Comparison of ENCODE assay signal across 8 cellular contexts in the genomic region with DNA sequence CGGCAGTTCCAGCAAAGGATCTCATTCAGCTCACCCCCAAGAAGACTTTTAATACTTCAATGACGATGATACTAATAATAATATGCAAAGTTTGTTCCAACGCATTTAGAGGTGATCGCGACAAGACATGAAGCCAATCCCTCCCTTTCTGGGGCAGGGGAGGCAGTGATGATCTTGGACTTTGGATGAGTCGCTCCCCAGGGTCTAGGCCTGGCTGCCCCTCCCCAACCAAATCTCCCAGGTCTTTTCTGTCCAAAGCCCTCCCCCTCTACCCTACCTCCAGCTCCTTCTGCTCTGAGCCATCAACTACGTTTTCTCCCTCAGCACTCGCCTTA. TPM values are rescaled to one million over a fixed set of nuclear protein-coding genes. Genes with fewer than 3 reads are reported as not detected.
DNase-seq lines count a peak whose midpoint lies in the region; ATAC-seq and TF ChIP-seq lines count a peak whose summit lies in the region.

No MANE protein-coding gene starts in this region.

- H3K27ac Mint-ChIP-seq in naive thymus-derived CD8-positive, alpha-beta T cell = peak overlapping the region in 8 of 10 donors; percentile 29 to 88 (median 76)

- no peak for ATAC-seq in naive thymus-derived CD8-positive, alpha-beta T cell
- ATAC-seq in HG03280 (IDR thresholded peaks at IDR 0.05; ENCODE audit: unreplicated experiment) = no peak

- no peak overlapping the region for H2AFZ ChIP-seq in Karpas-422 (ENCODE audit: low read length)

- TF ChIP-seq CTCF in AG10803 (conservative IDR thresholded peaks at IDR 0.05; ENCODE audit: low read length) (no peak), colonic mucosa (IDR thresholded peaks at IDR 0.05) (no peak)

- no peaks in the 10 kb centered on the region for H3K36me3 Mint-ChIP-seq in naive thymus-derived CD8-positive, alpha-beta T cell

- H3K9me3 ChIP-seq in Karpas-422 (ENCODE audit: low read length) = no peaks in the 10 kb centered on the region
- no peaks in the 10 kb centered on the region for H3K9me3 ChIP-seq in colonic mucosa

- peak overlapping the region; percentile 84 to 95 (median 91) for H3K4me3 Mint-ChIP-seq in naive thymus-derived CD8-positive, alpha-beta T cell

- H3K4me1 Mint-ChIP-seq in naive thymus-derived CD8-positive, alpha-beta T cell = peaks cover 31 to 48% (median 38%) of the 10 kb centered on the region in 4 donors

- DNase-seq in AG10803 (ENCODE audit: low read depth) = no peak
- DNase-seq in Karpas-422 = no peak
- no peak for DNase-seq in colonic mucosa
- DNase-seq in naive thymus-derived CD8-positive, alpha-beta T cell = no peak
- DNase-seq in stimulated activated CD4-positive, alpha-beta T cell treated with anti-CD3 and anti-CD28 coated beads, Interleukin-4, amount 100 ng/mL, for 4 hours = no peak
- no peak for DNase-seq in T1000 (lab: John Stamatoyannopoulos, UW)
- no peak for DNase-seq in activated CD8-positive, alpha-beta memory T cell treated with anti-CD3 and anti-CD28 coated beads, Interleukin-2, amount 50 U/mL, for 48 hours

- H3K27ac ChIP-seq in Karpas-422 (ENCODE audit: low read length) (no peak overlapping the region), colonic mucosa (peak overlapping the region; percentile 82)

- H3K27me3 Mint-ChIP-seq in naive thymus-derived CD8-positive, alpha-beta T cell = peaks cover 33 to 61% (median 46%) of the 10 kb centered on the region in 5 donors

- no peaks in the 10 kb centered on the region for H3K9me2 ChIP-seq in Karpas-422 (replicated peaks; ENCODE audit: insufficient read depth, low read length)

- H3K9me3 Mint-ChIP-seq in naive thymus-derived CD8-positive, alpha-beta T cell = peaks cover 0 to 7% (median 0%) of the 10 kb centered on the region in 9 donors

- POLR2A ChIA-PET in naive thymus-derived CD8-positive, alpha-beta T cell (lab: Charles Lee) = interaction anchor here (0.7 to 4.4 kb wide), 3 partner anchors 11 to 31 kb away, joined by 4 to 36 read pairs (median 4); no protein-coding TSS in a partner anchor

- H3K9ac ChIP-seq in Karpas-422 (ENCODE audit: low read length) = no peak overlapping the region
- H3K9ac ChIP-seq in colonic mucosa (ENCODE audit: low read depth in 2 of 2, low read length in 2 of 2) = peak overlapping the region; percentile 70 to 71

- peak overlapping the region; percentile 42 for H3K4me2 ChIP-seq in Karpas-422 (ENCODE audit: low read depth, low read length, poor library complexity, severe bottlenecking)

- H3K79me2 ChIP-seq in Karpas-422 (ENCODE audit: low read length) = no peaks in the 10 kb centered on the region

- H3K4me3 ChIP-seq in AG10803 (ENCODE audit: low read length) (peak overlapping the region; percentile 69), Karpas-422 (ENCODE audit: low read length) (no peak overlapping the region), colonic mucosa (peak overlapping the region; percentile 50)

- H3K27me3 ChIP-seq in Karpas-422 (ENCODE audit: low read length) = no peaks in the 10 kb centered on the region
- no peaks in the 10 kb centered on the region for H3K27me3 ChIP-seq in colonic mucosa

- H3K4me1 ChIP-seq in Karpas-422 (ENCODE audit: low read length) (peaks cover 3% of the 10 kb centered on the region; the same call in 1 of the 2 replicates), colonic mucosa (no peaks in the 10 kb centered on the region)

- H3K36me3 ChIP-seq in Karpas-422 (ENCODE audit: insufficient read depth, low read length) = no peaks in the 10 kb centered on the region
- no peaks in the 10 kb centered on the region for H3K36me3 ChIP-seq in colonic mucosa

- no peaks in the 10 kb centered on the region for H4K20me1 ChIP-seq in Karpas-422 (ENCODE audit: insufficient read depth, low read depth, low read length)

- intact Hi-C loops in colonic mucosa (cut with DNase I) = no loop called here

RNA-seq across cellular contexts. Expression of a gene that starts 33.9 kb away (rescaled TPM):
- total RNA-seq in Karpas-422 (2014; rRNA removed; shearing (Covaris generic); ENCODE audit: low replicate concordance) = 739 and 1,496 TPM in 2 replicates
- 1,000 to 10,000 TPM; 1,045 to 1,898 TPM for total RNA-seq in colonic mucosa
- total RNA-seq in naive thymus-derived CD8-positive, alpha-beta T cell = 1,000 to 10,000 TPM; 2,087 to 2,115 TPM
- polyA plus RNA-seq in naive thymus-derived CD8-positive, alpha-beta T cell = 1,000 to 10,000 TPM; 2,084 to 4,021 (median 2,635) TPM
